8 cellular contexts compared by ENCODE assay signal in the genomic region with DNA sequence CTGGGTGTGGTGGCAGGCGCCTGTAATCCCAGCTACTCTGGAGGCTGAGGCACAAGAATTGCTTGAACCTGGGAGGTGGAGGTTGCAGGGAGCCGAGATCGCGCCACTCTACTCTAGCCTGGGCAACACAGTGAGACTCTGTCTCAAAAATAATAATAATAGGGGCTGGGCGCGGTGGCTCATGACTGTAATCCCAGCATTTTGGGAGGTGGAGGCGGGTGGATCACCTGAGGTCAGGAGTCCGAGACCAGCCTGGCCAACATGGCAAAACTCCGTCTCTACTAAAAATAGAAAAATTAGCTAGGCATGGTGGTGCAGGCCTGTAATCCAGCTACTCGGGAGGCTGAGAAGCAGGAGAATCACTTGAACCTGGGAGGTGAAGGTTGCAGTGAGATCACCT. TPM values are rescaled to one million over a fixed set of nuclear protein-coding genes. Genes with fewer than 3 reads are reported as not detected.
DNase-seq lines count a peak whose midpoint lies in the region; ATAC-seq and TF ChIP-seq lines count a peak whose summit lies in the region.
"Not testable (repeated sequence)": the region's sequence is repeated elsewhere in the genome, so short reads cannot be mapped to it uniquely, and the experiment has no call there.

No MANE protein-coding gene starts in this region.

- not testable (repeated sequence) for H3K9me3 ChIP-seq in CD8-positive, alpha-beta T cell (ENCODE audit: low read length); PC-3 (ENCODE audit: low read length); colonic mucosa; heart right ventricle; naive thymus-derived CD4-positive, alpha-beta T cell (ENCODE audit: control insufficient read depth in 2 of 3, low read length in 3 of 3); smooth muscle cell (replicated peaks; ENCODE audit: low read depth); upper lobe of right lung

- peak overlapping the region; percentile 81 for H3K27ac Mint-ChIP-seq in CD8-positive, alpha-beta T cell
- H3K27ac Mint-ChIP-seq in activated T-helper 17 cell treated with anti-CD3 and anti-CD28 coated beads, Interleukin-2, amount 50 U/mL, for 72 hours: peak overlapping the region; percentile 81
- H3K27ac Mint-ChIP-seq in naive thymus-derived CD4-positive, alpha-beta T cell: peak overlapping the region in 7 of 9 donors; percentile 43 to 97 (median 80)

- 72 to 75% methylated on average over 10 of the region's 10 CpGs for WGBS in heart right ventricle, 2 donors
- 79% methylated on average over 10 of the region's 10 CpGs for WGBS in smooth muscle cell (ENCODE audit: low lambda C conversion rate)

- ATAC-seq in CD8-positive, alpha-beta T cell; PC-3; activated T-helper 17 cell treated with anti-CD3 and anti-CD28 coated beads, Interleukin-2, amount 50 U/mL, for 72 hours (replicated peaks); heart right ventricle; naive thymus-derived CD4-positive, alpha-beta T cell; upper lobe of right lung: not testable (repeated sequence)

- BruUV-seq in PC-3 (replicated peaks; lab: Mats Ljungman, UMichigan): not testable (repeated sequence)

- TF ChIP-seq CTCF in CD8-positive, alpha-beta T cell (IDR thresholded peaks at IDR 0.05); PC-3 (conservative IDR thresholded peaks at IDR 0.05; ENCODE audit: low read depth, low read length); colonic mucosa (IDR thresholded peaks at IDR 0.05); heart right ventricle (IDR thresholded peaks at IDR 0.05); smooth muscle cell (IDR thresholded peaks at IDR 0.05; ENCODE audit: borderline replicate concordance, insufficient read depth, poor library complexity, severe bottlenecking); upper lobe of right lung (IDR thresholded peaks at IDR 0.05): not testable (repeated sequence)

- H3F3A ChIP-seq in PC-3 (ENCODE audit: low read length, unreplicated experiment) (peaks cover 20% of the 10 kb centered on the region), smooth muscle cell (ENCODE audit: low read depth) (peaks cover 38% of the 10 kb centered on the region)

- CTCF ChIA-PET in CD8-positive, alpha-beta T cell (lab: Charles Lee): interaction anchor here (1.4 to 28.9 kb wide), 4 partner anchors 8 to 100 kb away, joined by 3 to 1057 read pairs (median 4); a partner anchor contains a TSS
- CTCF ChIA-PET in PC-3 (lab: Charles Lee): interaction anchor here (0.6 to 1.5 kb wide), 3 partner anchors 23 to 29 kb away, joined by 3 to 9 read pairs (median 4); no protein-coding TSS in a partner anchor
- CTCF ChIA-PET in naive thymus-derived CD4-positive, alpha-beta T cell (lab: Charles Lee): interaction anchor here (13.5 kb wide), 1 partner anchor 30 kb away, joined by 340 read pairs; no protein-coding TSS in a partner anchor

- H4K20me1 ChIP-seq in PC-3 (ENCODE audit: low read length) (peaks cover 37% of the 10 kb centered on the region), smooth muscle cell (ENCODE audit: low read depth) (peaks cover 75% of the 10 kb centered on the region)

- H3K9me2 ChIP-seq in PC-3 (replicated peaks; ENCODE audit: low read length): not testable (repeated sequence)

- not testable (repeated sequence) for H3K4me3 ChIP-seq in CD8-positive, alpha-beta T cell (ENCODE audit: low read depth, low read length); PC-3 (ENCODE audit: low read length); colonic mucosa; naive thymus-derived CD4-positive, alpha-beta T cell (ENCODE audit: low read length); smooth muscle cell; upper lobe of right lung
- peak overlapping the region in 7 of 10 donors; percentile 14 to 91 (median 33) for H3K4me3 ChIP-seq in heart right ventricle

- H3K4me3 Mint-ChIP-seq in CD8-positive, alpha-beta T cell: not testable (repeated sequence)
- peak overlapping the region; percentile 87 for H3K4me3 Mint-ChIP-seq in activated T-helper 17 cell treated with anti-CD3 and anti-CD28 coated beads, Interleukin-2, amount 50 U/mL, for 72 hours
- peak overlapping the region in 2 of 10 donors; percentile 31 to 55 for H3K4me3 Mint-ChIP-seq in naive thymus-derived CD4-positive, alpha-beta T cell

- H3K9ac ChIP-seq in PC-3 (ENCODE audit: low read length): peak overlapping the region; percentile 93
- H3K9ac ChIP-seq in colonic mucosa (ENCODE audit: low read depth in 2 of 2, low read length in 2 of 2): not testable (repeated sequence)
- H3K9ac ChIP-seq in smooth muscle cell (ENCODE audit: low read depth): peak overlapping the region; percentile 98

- not testable (repeated sequence) for DNase-seq in CD8-positive, alpha-beta T cell; PC-3; colonic mucosa; heart right ventricle; naive thymus-derived CD4-positive, alpha-beta T cell; smooth muscle cell (lab: John Stamatoyannopoulos, UW; ENCODE audit: unreplicated experiment); upper lobe of right lung

- H3K4me1 ChIP-seq in CD8-positive, alpha-beta T cell (ENCODE audit: insufficient read depth, low read length): peaks cover 55% of the 10 kb centered on the region
- H3K4me1 ChIP-seq in PC-3 (ENCODE audit: insufficient read depth, low read length) (peaks cover 95% of the 10 kb centered on the region), colonic mucosa (peaks cover 76% of the 10 kb centered on the region), heart right ventricle (peaks cover 76 to 100% (median 99%) of the 10 kb centered on the region in 9 donors), smooth muscle cell (ENCODE audit: low read depth) (peaks cover 71% of the 10 kb centered on the region), upper lobe of right lung (peaks cover 99% of the 10 kb centered on the region)
- H3K4me1 ChIP-seq in naive thymus-derived CD4-positive, alpha-beta T cell (ENCODE audit: control insufficient read depth in 2 of 2, insufficient read depth in 2 of 2, low read length in 2 of 2): peaks cover 47 to 58% of the 10 kb centered on the region in 2 donors

- not testable (repeated sequence) for H3K27ac ChIP-seq in CD8-positive, alpha-beta T cell (ENCODE audit: low read depth, low read length); naive thymus-derived CD4-positive, alpha-beta T cell (ENCODE audit: low read depth, low read length)
- peak overlapping the region; percentile 98 for H3K27ac ChIP-seq in PC-3 (ENCODE audit: low read length)
- H3K27ac ChIP-seq in colonic mucosa: peak overlapping the region; percentile 94
- peak overlapping the region; percentile 90 to 100 (median 98) for H3K27ac ChIP-seq in heart right ventricle
- H3K27ac ChIP-seq in smooth muscle cell (ENCODE audit: low read depth): peak overlapping the region; percentile 100
- H3K27ac ChIP-seq in upper lobe of right lung: peak overlapping the region; percentile 95

- H3K27me3 ChIP-seq in CD8-positive, alpha-beta T cell (ENCODE audit: insufficient read depth, low read length); PC-3 (ENCODE audit: low read length); colonic mucosa; heart right ventricle; naive thymus-derived CD4-positive, alpha-beta T cell (ENCODE audit: control insufficient read depth in 2 of 2, insufficient read depth in 2 of 2, low read length in 2 of 2); smooth muscle cell (ENCODE audit: low read depth); upper lobe of right lung: not testable (repeated sequence)

- H3K9me3 Mint-ChIP-seq in CD8-positive, alpha-beta T cell; activated T-helper 17 cell treated with anti-CD3 and anti-CD28 coated beads, Interleukin-2, amount 50 U/mL, for 72 hours; naive thymus-derived CD4-positive, alpha-beta T cell: not testable (repeated sequence)

- not testable (repeated sequence) for H3K36me3 ChIP-seq in CD8-positive, alpha-beta T cell (ENCODE audit: insufficient read depth, low read length); colonic mucosa; naive thymus-derived CD4-positive, alpha-beta T cell (ENCODE audit: control insufficient read depth in 2 of 3, insufficient read depth in 3 of 3, low read length in 3 of 3); smooth muscle cell (ENCODE audit: low read depth); upper lobe of right lung
- peaks cover 30% of the 10 kb centered on the region for H3K36me3 ChIP-seq in PC-3 (ENCODE audit: low read depth, low read length)
- peaks cover 0 to 13% (median 2%) of the 10 kb centered on the region in 9 donors for H3K36me3 ChIP-seq in heart right ventricle

- POLR2A ChIA-PET in CD8-positive, alpha-beta T cell (lab: Charles Lee): not testable (repeated sequence)
- POLR2A ChIA-PET in PC-3 (lab: Charles Lee; ENCODE audit: unreplicated experiment): interaction anchor here (1.0 kb wide), 1 partner anchor 11 kb away, joined by 6 read pairs; a partner anchor contains a TSS
- POLR2A ChIA-PET in naive thymus-derived CD4-positive, alpha-beta T cell (lab: Charles Lee): interaction anchor here (0.9 to 7.2 kb wide), 3 partner anchors 18 to 28 kb away, joined by 3 to 49 read pairs (median 4); no protein-coding TSS in a partner anchor

- intact Hi-C loops in CD8-positive, alpha-beta T cell (cut with DNase I, micrococcal nuclease); PC-3 (cut with micrococcal nuclease); colonic mucosa (cut with DNase I); heart right ventricle (cut with DNase I); naive thymus-derived CD4-positive, alpha-beta T cell (cut with micrococcal nuclease); upper lobe of right lung (cut with DNase I): not testable (repeated sequence)

- not testable (repeated sequence) for H3K27me3 Mint-ChIP-seq in CD8-positive, alpha-beta T cell (ENCODE audit: low read depth); activated T-helper 17 cell treated with anti-CD3 and anti-CD28 coated beads, Interleukin-2, amount 50 U/mL, for 72 hours
- peaks cover 0 to 42% (median 0%) of the 10 kb centered on the region in 5 donors for H3K27me3 Mint-ChIP-seq in naive thymus-derived CD4-positive, alpha-beta T cell

- H3K4me2 ChIP-seq in PC-3 (ENCODE audit: low read length) (peak overlapping the region; percentile 37; the same call in 1 of the 2 replicates), smooth muscle cell (peak overlapping the region; percentile 88)

- peaks cover 54% of the 10 kb centered on the region for H3K4me1 Mint-ChIP-seq in CD8-positive, alpha-beta T cell (ENCODE audit: low read depth)
- H3K4me1 Mint-ChIP-seq in activated T-helper 17 cell treated with anti-CD3 and anti-CD28 coated beads, Interleukin-2, amount 50 U/mL, for 72 hours: peaks cover 54% of the 10 kb centered on the region
- H3K4me1 Mint-ChIP-seq in naive thymus-derived CD4-positive, alpha-beta T cell: peaks cover 29 to 75% (median 65%) of the 10 kb centered on the region in 7 donors

- not testable (repeated sequence) for H3K36me3 Mint-ChIP-seq in CD8-positive, alpha-beta T cell; naive thymus-derived CD4-positive, alpha-beta T cell
- peaks cover 92% of the 10 kb centered on the region for H3K36me3 Mint-ChIP-seq in activated T-helper 17 cell treated with anti-CD3 and anti-CD28 coated beads, Interleukin-2, amount 50 U/mL, for 72 hours (ENCODE audit: low read depth)

- H3K79me2 ChIP-seq in PC-3 (ENCODE audit: low read length) (peaks cover 91% of the 10 kb centered on the region), smooth muscle cell (ENCODE audit: low read depth) (peaks cover 72% of the 10 kb centered on the region)

- not testable (repeated sequence) for H2AFZ ChIP-seq in PC-3 (ENCODE audit: low read length); smooth muscle cell (ENCODE audit: low read depth)

RNA-seq across cellular contexts. Expression of a gene that starts 11.0 kb away (rescaled TPM):
- 100 to 1,000 TPM; 281 to 298 TPM for total RNA-seq in CD8-positive, alpha-beta T cell
- total RNA-seq in PC-3 (2014; rRNA removed) (864 and 1,095 TPM in 2 replicates), colonic mucosa (100 to 1,000 TPM; 414 to 610 TPM), heart right ventricle (100 to 1,000 TPM; 213 to 554 (median 267) TPM), smooth muscle cell (237 and 256 TPM in 2 replicates), upper lobe of right lung (235 TPM)
- total RNA-seq in activated T-helper 17 cell treated with anti-CD3 and anti-CD28 coated beads, Interleukin-2, amount 50 U/mL, for 72 hours: 100 to 1,000 TPM; 150 to 338 TPM
- polyA plus RNA-seq in heart right ventricle (100 to 1,000 TPM; 286 to 356 TPM), smooth muscle cell (626 and 674 TPM in 2 replicates)
- total RNA-seq in naive thymus-derived CD4-positive, alpha-beta T cell: 100 to 1,000 TPM in 2 of 5 experiments, 10 to 100 TPM in 1, 1 to 10 TPM in 2; 5.5 to 470 (median 18.0) TPM
- under 1 TPM in 1 of 2 donors, not detected in 1; 0.20 TPM for polyA plus RNA-seq in naive thymus-derived CD4-positive, alpha-beta T cell

RNA-seq across cellular contexts. Expression of a gene that starts 27.8 kb away (rescaled TPM):
- total RNA-seq in CD8-positive, alpha-beta T cell: 1 to 10 TPM; 2.9 to 4.0 TPM
- 5.8 and 13.1 TPM in 2 replicates for total RNA-seq in PC-3 (2014; rRNA removed)
- total RNA-seq in activated T-helper 17 cell treated with anti-CD3 and anti-CD28 coated beads, Interleukin-2, amount 50 U/mL, for 72 hours: 10 to 100 TPM in 1 of 2 donors, 1 to 10 TPM in 1; 1.8 to 17.6 TPM
- 1 to 10 TPM; 4.5 to 5.6 TPM for total RNA-seq in colonic mucosa
- total RNA-seq in heart right ventricle: 1 to 10 TPM in 9 of 10 donors, under 1 TPM in 1; 0.98 to 6.8 (median 1.8) TPM
- polyA plus RNA-seq in heart right ventricle: 1 to 10 TPM; 1.1 to 2.0 TPM
- 10 to 100 TPM in 1 of 5 experiments, 1 to 10 TPM in 4; 1.8 to 48.6 (median 3.8) TPM for total RNA-seq in naive thymus-derived CD4-positive, alpha-beta T cell
- polyA plus RNA-seq in naive thymus-derived CD4-positive, alpha-beta T cell: under 1 TPM; 0.06 to 0.24 TPM
- total RNA-seq in smooth muscle cell: 2.1 and 5.0 TPM in 2 replicates
- 2.2 and 4.2 TPM in 2 replicates for polyA plus RNA-seq in smooth muscle cell
- 30.7 TPM for total RNA-seq in upper lobe of right lung

RNA-seq across cellular contexts. Expression of a gene that starts 43.3 kb away (rescaled TPM):
- total RNA-seq in CD8-positive, alpha-beta T cell: under 1 TPM; 0.14 to 0.22 TPM
- 12.9 and 14.7 TPM in 2 replicates for total RNA-seq in PC-3 (2014; rRNA removed)
- under 1 TPM; 0.15 to 0.21 TPM for total RNA-seq in activated T-helper 17 cell treated with anti-CD3 and anti-CD28 coated beads, Interleukin-2, amount 50 U/mL, for 72 hours
- total RNA-seq in colonic mucosa: 1 to 10 TPM; 1.6 to 3.7 TPM
- under 1 TPM; 0.09 to 0.31 (median 0.19) TPM for total RNA-seq in heart right ventricle
- under 1 TPM; 0.17 to 0.29 TPM for polyA plus RNA-seq in heart right ventricle
- total RNA-seq in naive thymus-derived CD4-positive, alpha-beta T cell: under 1 TPM in 4 of 5 experiments, not detected in 1; 0.05 to 0.15 (median 0.13) TPM
- polyA plus RNA-seq in naive thymus-derived CD4-positive, alpha-beta T cell: not detected
- total RNA-seq in smooth muscle cell: 13.5 and 13.8 TPM in 2 replicates
- polyA plus RNA-seq in smooth muscle cell: 10.5 and 11.0 TPM in 2 replicates
- 0.52 TPM for total RNA-seq in upper lobe of right lung
